ENCODE assay signal across 9 cellular contexts in the genomic region with DNA sequence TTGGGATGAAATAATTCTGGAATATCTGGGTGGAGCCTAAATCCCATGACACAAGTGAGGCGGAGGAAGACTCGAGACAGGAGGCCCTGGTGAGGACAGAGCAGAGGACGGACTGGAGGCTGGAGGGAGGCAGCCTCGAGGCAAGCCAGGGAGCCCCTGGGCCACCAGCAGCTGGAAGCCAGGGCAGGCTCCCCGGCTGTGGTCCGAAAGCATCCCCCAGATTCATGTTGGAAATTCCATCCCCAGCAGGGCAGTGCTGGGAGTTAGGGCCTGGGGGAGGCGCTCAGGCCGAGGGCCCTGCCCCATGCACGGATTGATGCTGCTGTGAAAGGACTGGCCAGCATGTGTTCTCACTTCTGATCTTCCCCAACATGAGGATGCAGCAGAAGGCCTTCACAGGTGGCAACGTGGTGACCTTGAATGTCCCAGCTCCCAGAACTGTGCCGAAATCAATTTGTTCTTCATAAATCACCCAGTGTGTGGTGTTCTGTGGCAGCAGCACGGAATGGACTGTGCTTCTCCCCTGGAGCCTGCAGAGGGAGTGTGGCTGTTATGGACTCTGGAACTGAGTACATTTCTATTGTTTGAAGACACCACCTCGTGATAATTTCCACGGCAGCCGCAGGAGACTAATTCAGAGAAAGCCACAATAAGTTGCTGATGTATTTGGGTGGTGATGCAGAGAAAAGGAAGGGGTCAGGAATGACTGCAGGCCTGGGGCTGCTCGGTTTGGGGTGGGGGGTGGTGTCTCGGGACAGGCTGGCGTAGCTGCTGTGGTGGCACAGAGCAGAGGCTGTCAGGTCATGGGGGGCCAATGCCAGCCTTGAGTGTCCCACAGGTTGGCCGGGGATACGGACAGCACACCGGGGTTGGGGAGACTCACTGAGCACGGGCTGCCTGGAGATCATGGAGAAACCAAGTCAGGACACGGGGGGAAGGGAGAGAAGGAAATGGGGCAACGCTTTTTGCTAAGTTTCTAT. TPM values are rescaled to one million over a fixed set of nuclear protein-coding genes. Genes with fewer than 3 reads are reported as not detected.
DNase-seq lines count a peak whose midpoint lies in the region; ATAC-seq, FAIRE-seq and TF ChIP-seq lines count a peak whose summit lies in the region.
"Had no signal": no experiment of that assay in that cellular context is flagged by ENCODE, and none has a peak within 500 bp of the region (broad histone marks: within the 10 kb centered on the region; RNA-seq: fewer than 3 reads in every experiment).

No MANE protein-coding gene starts in this region.

- no peak overlapping the region; a peak in 1 of 7 replicates for H3K9ac ChIP-seq in H1 (replicated peaks in 1 of 4; ENCODE audit: extremely low read depth in 1 of 4, low read depth in 3 of 4, low read length in 3 of 4)

- no peak overlapping the region for H4K91ac ChIP-seq in H1 (replicated peaks; ENCODE audit: insufficient read length, low read length)

- POLR2A ChIA-PET in H1 (lab: Charles Lee; ENCODE audit: partially characterized antibody) = interaction anchor here (1.1 to 1.8 kb wide), 2 partner anchors 9 to 12 kb away, joined by 3 to 4 read pairs; no protein-coding TSS in a partner anchor

- H2AFZ ChIP-seq in H1 (ENCODE audit: low read length) = no peak overlapping the region

- no peak overlapping the region for H2BK20ac ChIP-seq in H1 (ENCODE audit: low read length)

- no peak overlapping the region for H4K8ac ChIP-seq in H1 (ENCODE audit: extremely low read depth, insufficient read depth, low read length)

- no peak overlapping the region for H2BK120ac ChIP-seq in H1 (replicated peaks; ENCODE audit: low read depth, low read length)

- CTCF ChIA-PET in H1 (lab: Charles Lee; ENCODE audit: partially characterized antibody) = interaction anchor here (1.2 to 2.7 kb wide), 2 partner anchors 20 to 32 kb away, joined by 3 to 7 read pairs; no protein-coding TSS in a partner anchor

- no peak overlapping the region for H2BK12ac ChIP-seq in H1 (ENCODE audit: low read depth, low read length)

- no peak overlapping the region for H3K23ac ChIP-seq in H1 (ENCODE audit: insufficient read length)

- TF ChIP-seq CTCF in H1 (IDR thresholded peaks at IDR 0.05; ENCODE audit: control extremely low read depth in 1 of 3, insufficient read depth in 1 of 3, low read depth in 1 of 3, low read length in 3 of 3) = peak in 2 of 3 experiments; percentile 3 to 44; a peak in 2 of 4 replicates

- intact Hi-C loops in posterior cingulate gyrus (cut with DNase I) = no loop called here

- H3K4me1 ChIP-seq in H1 (replicated peaks in 1 of 4; ENCODE audit: control insufficient read depth in 3 of 4, insufficient read depth in 4 of 4, low read length in 3 of 4) = no peaks in the 10 kb centered on the region

- H3K27me3 ChIP-seq in H1 (replicated peaks in 1 of 4; ENCODE audit: control insufficient read depth in 3 of 4, extremely low read depth in 1 of 4, insufficient read depth in 3 of 4, low read length in 3 of 4) = no peaks in the 10 kb centered on the region

- H3K9me3 ChIP-seq in H1 (ENCODE audit: insufficient read depth in 2 of 2, low read depth in 1 of 2, low read length in 1 of 2) = peaks cover 6 to 19% of the 10 kb centered on the region in 2 experiments; a peak in 2 of 4 replicates

- ATAC-seq in GM21447 (IDR thresholded peaks at IDR 0.05; ENCODE audit: unreplicated experiment) = no peak
- no peak for ATAC-seq in GM19324 (IDR thresholded peaks at IDR 0.05; ENCODE audit: low FRiP score, unreplicated experiment)

- no peak overlapping the region for H3K4me3 ChIP-seq in H1 (ENCODE audit: extremely low read depth in 1 of 4, insufficient read depth in 2 of 4, low read depth in 3 of 4, low read length in 4 of 4)
- H3K4me3 ChIP-seq: coronary artery had no signal

- no peak overlapping the region for H3K18ac ChIP-seq in H1 (ENCODE audit: extremely low read depth, low read length)

- H4K20me1 ChIP-seq in H1 (replicated peaks in 1 of 2; ENCODE audit: control insufficient read depth in 1 of 2, insufficient read depth in 2 of 2, low read length in 2 of 2) = peaks cover 5 to 9% of the 10 kb centered on the region in 2 experiments

- no peak overlapping the region for H4K5ac ChIP-seq in H1 (ENCODE audit: insufficient read length, low read depth, low read length)

- no peak overlapping the region for H3K56ac ChIP-seq in H1 (replicated peaks; ENCODE audit: insufficient read length, low read depth, low read length)

- H3K4me2 ChIP-seq in H1 (ENCODE audit: insufficient read depth in 1 of 2, low read depth in 2 of 2, low read length in 2 of 2) = no peak overlapping the region

- WGBS in H1 (ENCODE audit: extremely low coverage in 1 of 2, insufficient coverage in 1 of 2, insufficient read length in 1 of 2, insufficient replicate concordance in 2 of 2, low coverage in 1 of 2, low lambda C conversion rate in 2 of 2, missing lambda C conversion rate in 1 of 2), 2 experiments = 88% methylated on average over 23 of the region's 24 CpGs; no CpG with 5 or more reads in 1 of the 2 experiments

- TF ChIP-seq POLR2A in H1 (IDR thresholded peaks at IDR 0.05; ENCODE audit: control extremely low read depth in 1 of 2, low read depth in 2 of 2, low read length in 2 of 2) = no peak

- peaks cover 9 to 46% (median 26%) of the 10 kb centered on the region in 4 experiments; a peak in 6 of 8 replicates for H3K36me3 ChIP-seq in H1 (ENCODE audit: control insufficient read depth in 2 of 4, insufficient read depth in 4 of 4, low read length in 3 of 4)

- FAIRE-seq in H1 (lab: Jason Lieb, UNC) = no peak

- TF ChIP-seq RAD21 in H1 (IDR thresholded peaks at IDR 0.05 in 1 of 2, conservative IDR thresholded peaks at IDR 0.05 in 1 of 2; ENCODE audit: low read depth in 2 of 2, low read length in 2 of 2) = peak in 1 of 2 experiments; percentile 15; a peak in 1 of 4 replicates

- no peaks in the 10 kb centered on the region for H3K23me2 ChIP-seq in H1 (ENCODE audit: low read depth, low read length)

- no peak for TF ChIP-seq EP300 in H1 (IDR thresholded peaks at IDR 0.05; ENCODE audit: borderline replicate concordance in 1 of 2, low read depth in 2 of 2, low read length in 2 of 2)

- H3K4ac ChIP-seq in H1 (replicated peaks; ENCODE audit: insufficient read length, low read depth, low read length) = no peak overlapping the region

- H3K14ac ChIP-seq in H1 (ENCODE audit: insufficient read length) = no peak overlapping the region

- H2BK15ac ChIP-seq in H1 (ENCODE audit: low read length) = no peak overlapping the region

- no peaks in the 10 kb centered on the region for H3K79me1 ChIP-seq in H1 (ENCODE audit: low read depth, low read length)

- peak; percentile 8 for DNase-seq in NCI-H345 (lab: John Stamatoyannopoulos, UW)
- no peak for DNase-seq in NCI-H345 treated with DMSO at 0.1 percent for 48 hours (lab: John Stamatoyannopoulos, UW; ENCODE audit: unreplicated experiment)
- peak; percentile 55 for DNase-seq in NAMALWA (ENCODE audit: low spot score)
- no peak for DNase-seq in H1 (ENCODE audit: low read depth in 1 of 2, low spot score in 2 of 2)
- peak in 6 of 10 donors; percentile 48 to 92 (median 74) for DNase-seq in posterior cingulate gyrus
- no peak for DNase-seq in activated effector memory CD4-positive, alpha-beta T cell treated with Interleukin-2 at 50 U/mL for 16 hours

- no peaks in the 10 kb centered on the region for H3K79me2 ChIP-seq in H1 (ENCODE audit: control insufficient read depth in 1 of 2, insufficient read depth in 2 of 2, low read length in 2 of 2)

- H2AK5ac ChIP-seq in H1 (ENCODE audit: low read depth, low read length) = no peak overlapping the region

- H2BK5ac ChIP-seq in H1 (ENCODE audit: low read depth, low read length) = no peak overlapping the region

- no peak overlapping the region for H3K27ac ChIP-seq in H1 (ENCODE audit: low read depth, low read length)
- H3K27ac ChIP-seq: coronary artery had no signal

TF ChIP-seq in H1, 55 proteins besides CTCF, POLR2A, EP300 and RAD21 (continues in another document):
- TF ChIP-seq JUN (IDR thresholded peaks at IDR 0.05; ENCODE audit: low read depth, low read length) (no peak), SAP30 (IDR thresholded peaks at IDR 0.05; ENCODE audit: insufficient read depth, insufficient replicate concordance, low read length) (no peak), BCL11A (IDR thresholded peaks at IDR 0.05; ENCODE audit: low read depth in 2 of 2, low read length in 2 of 2) (no peak), SP4 (IDR thresholded peaks at IDR 0.05; ENCODE audit: low read length) (no peak), HDAC6 (IDR thresholded peaks at IDR 0.05; ENCODE audit: low read depth, low read length) (no peak), GABPA (IDR thresholded peaks at IDR 0.05; ENCODE audit: borderline replicate concordance, insufficient read depth, low read length) (no peak), SIRT6 (IDR thresholded peaks at IDR 0.05; ENCODE audit: low read length) (no peak), SUZ12 (IDR thresholded peaks at IDR 0.05; ENCODE audit: low read length) (no peak)
- TF ChIP-seq, protein P1, sequence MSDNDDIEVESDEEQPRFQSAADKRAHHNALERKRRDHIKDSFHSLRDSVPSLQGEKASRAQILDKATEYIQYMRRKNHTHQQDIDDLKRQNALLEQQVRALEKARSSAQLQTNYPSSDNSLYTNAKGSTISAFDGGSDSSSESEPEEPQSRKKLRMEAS (IDR thresholded peaks at IDR 0.05) = no peak

RNA-seq across cellular contexts. Expression of a gene that starts 56.9 kb away (rescaled TPM):
- 49.7 and 52.9 TPM in 2 replicates for total RNA-seq in H1 (2021; fragmentation: NEBNext Ultra II Directional; extraction: Animal tissue kit (Norgen Biotek cat#: 25700))
- polyA plus RNA-seq in H1 (2011; rRNA removed) = 52.7 and 67.4 TPM in 2 replicates
- 59.3 TPM for polyA plus RNA-seq in H1 (2011; cell fraction: cytosol; rRNA removed)
- 236 TPM for polyA plus RNA-seq in H1 (2011; cell fraction: nucleus; rRNA removed)
- polyA plus RNA-seq in H1 (2012, experiment 1 of 2) = 39.7 to 58.4 TPM (median 51.5 TPM) in 4 replicates
- 19.5 TPM for polyA plus RNA-seq in H1 (2012, experiment 2 of 2)
- polyA plus RNA-seq in H1 (2013, experiment 1 of 2) = 37.7 TPM
- 33.4 TPM for polyA plus RNA-seq in H1 (2013, experiment 2 of 2)
- 41.1 and 51.6 TPM in 2 replicates for polyA minus RNA-seq in H1 (2011; rRNA and poly(A)+ RNA removed)
- polyA minus RNA-seq in H1 (2011; cell fraction: cytosol; rRNA and poly(A)+ RNA removed) = 50.2 TPM
- 73.3 TPM for polyA minus RNA-seq in H1 (2011; cell fraction: nucleus; rRNA and poly(A)+ RNA removed)

Comparison
In these comparisons a context has a peak if more than half of its experiments do, and no peak if none do; other contexts are left out.
1. DNase-seq: peak in NCI-H345 (single experiment), NAMALWA (single experiment) and posterior cingulate gyrus (6 of 10); none in NCI-H345 treated with DMSO at 0.1 percent for 48 hours (single experiment), H1 (0 of 2) and activated effector memory CD4-positive, alpha-beta T cell treated with Interleukin-2 at 50 U/mL for 16 hours (single experiment).